In the genomic region with DNA sequence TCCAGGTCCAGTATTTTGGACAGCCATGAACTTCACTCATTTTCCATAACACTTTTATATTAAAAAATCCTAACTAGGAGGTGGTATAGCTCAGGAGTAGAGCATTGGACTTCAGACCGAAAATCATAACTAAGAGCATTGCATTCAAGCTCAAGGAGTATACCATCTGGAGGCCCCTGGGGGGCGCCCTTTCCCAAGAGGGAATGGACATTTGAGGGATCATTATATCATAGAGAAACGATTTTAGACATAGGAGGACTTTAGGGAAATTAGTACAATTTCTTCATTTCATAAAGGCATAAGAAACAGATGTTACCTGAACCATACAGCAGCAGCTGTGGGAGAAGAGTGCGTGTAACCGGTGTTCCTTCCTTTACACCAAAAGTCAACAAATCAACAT, we compare ENCODE assay signal across 10 cellular contexts. TPM values are rescaled to one million over a fixed set of nuclear protein-coding genes. Genes with fewer than 3 reads are reported as not detected.
A peak's percentile ranks its signal among the peaks of the same experiment; 100 is the strongest.
DNase-seq lines count a peak whose midpoint lies in the region; ATAC-seq and TF ChIP-seq lines count a peak whose summit lies in the region.
"Had no signal": no experiment of that assay in that cellular context is flagged by ENCODE, and none has a peak within 500 bp of the region (broad histone marks: within the 10 kb centered on the region; RNA-seq: fewer than 3 reads in every experiment).

No MANE protein-coding gene starts in this region.

- CTCF ChIA-PET in activated CD4-positive, alpha-beta T cell treated with anti-CD3 and anti-CD28 coated beads for 36 hours (lab: Charles Lee) = interaction anchor here (0.6 to 4.3 kb wide), 19 partner anchors 10 to 923 kb away, joined by 3 to 19 read pairs (median 4); no protein-coding TSS in a partner anchor

- H3K27ac Mint-ChIP-seq in activated CD4-positive, alpha-beta T cell treated with anti-CD3 and anti-CD28 coated beads for 36 hours = no peak overlapping the region

- H3K9me3 Mint-ChIP-seq in activated CD4-positive, alpha-beta T cell treated with anti-CD3 and anti-CD28 coated beads for 36 hours (ENCODE audit: low read depth) = no peaks in the 10 kb centered on the region

- POLR2A ChIA-PET in activated CD4-positive, alpha-beta T cell treated with anti-CD3 and anti-CD28 coated beads for 36 hours (lab: Charles Lee) = interaction anchor here (0.6 kb wide), 1 partner anchor 153 kb away, joined by 3 read pairs; no protein-coding TSS in a partner anchor

- no peak overlapping the region for H3K27ac ChIP-seq in coronary artery
- H3K27ac ChIP-seq: ovary had no signal

- H3K4me3 ChIP-seq in astrocyte of the cerebellum (ENCODE audit: low read depth, low read length) (no peak overlapping the region), coronary artery (no peak overlapping the region)
- H3K4me3 ChIP-seq: ovary had no signal

- no peak overlapping the region for H3K4me3 Mint-ChIP-seq in activated CD4-positive, alpha-beta T cell treated with anti-CD3 and anti-CD28 coated beads for 36 hours

- peak; percentile 67 for ATAC-seq in activated CD4-positive, alpha-beta T cell treated with anti-CD3 and anti-CD28 coated beads for 36 hours
- ATAC-seq in GM18907 (IDR thresholded peaks at IDR 0.05; ENCODE audit: unreplicated experiment) = no peak
- no peak for ATAC-seq in HG03520 (IDR thresholded peaks at IDR 0.05; ENCODE audit: unreplicated experiment)

- intact Hi-C loops in activated CD4-positive, alpha-beta T cell treated with anti-CD3 and anti-CD28 coated beads for 36 hours (cut with DNase I, micrococcal nuclease) = loop anchor here in 1 of 2 experiments (10.0 kb wide), 1 partner anchor 698 kb away; a partner anchor contains a TSS

- no peaks in the 10 kb centered on the region for H3K36me3 Mint-ChIP-seq in activated CD4-positive, alpha-beta T cell treated with anti-CD3 and anti-CD28 coated beads for 36 hours (ENCODE audit: low read depth)

- TF ChIP-seq CTCF in astrocyte of the cerebellum (IDR thresholded peaks at IDR 0.05; ENCODE audit: low read depth, low read length, missing control alignments) = peak; percentile 49
- no peak for TF ChIP-seq CTCF in coronary artery (IDR thresholded peaks at IDR 0.05)

- no peaks in the 10 kb centered on the region for H3K27me3 Mint-ChIP-seq in activated CD4-positive, alpha-beta T cell treated with anti-CD3 and anti-CD28 coated beads for 36 hours

- peak; percentile 66 for DNase-seq in activated CD4-positive, alpha-beta T cell treated with anti-CD3 and anti-CD28 coated beads for 36 hours
- no peak for DNase-seq in activated CD4-positive, alpha-beta T cell treated with anti-CD3 and anti-CD28 coated beads for 1 hour
- DNase-seq in MV-4-11 (lab: John Stamatoyannopoulos, UW) = peak; percentile 5
- no peak for DNase-seq in astrocyte of the cerebellum (ENCODE audit: low read depth)
- DNase-seq in stimulated activated CD4-positive, alpha-beta T cell treated with anti-CD3 and anti-CD28 coated beads, Interleukin-2, amount 100 ng/mL, for 24 hours = peak; percentile 26 to 42
- no peak for DNase-seq in coronary artery (ENCODE audit: low spot score)
- DNase-seq: NCI-H1417 treated with DMSO at 0.1 percent for 48 hours, ovary had no signal

- peaks cover 7% of the 10 kb centered on the region for H3K4me1 Mint-ChIP-seq in activated CD4-positive, alpha-beta T cell treated with anti-CD3 and anti-CD28 coated beads for 36 hours

- in situ Hi-C loops in astrocyte of the cerebellum (cut with HindIII; ENCODE audit: low sequenced_read_pairs) = no loop called here

RNA-seq across cellular contexts. Expression of a gene that starts 5.2 kb away (rescaled TPM):
- total RNA-seq in activated CD4-positive, alpha-beta T cell treated with anti-CD3 and anti-CD28 coated beads for 36 hours = 1 to 10 TPM; 5.0 to 5.1 TPM

RNA-seq across cellular contexts. Expression of a gene that starts 23.6 kb away (rescaled TPM):
- total RNA-seq in activated CD4-positive, alpha-beta T cell treated with anti-CD3 and anti-CD28 coated beads for 36 hours = not detected
- total RNA-seq: ovary had no signal

Comparison
In these comparisons a context has a peak if more than half of its experiments do, and no peak if none do; other contexts are left out.
1. DNase-seq: peak in activated CD4-positive, alpha-beta T cell treated with anti-CD3 and anti-CD28 coated beads for 36 hours (single experiment), MV-4-11 (single experiment) and stimulated activated CD4-positive, alpha-beta T cell treated with anti-CD3 and anti-CD28 coated beads, Interleukin-2, amount 100 ng/mL, for 24 hours (2 of 2); none in activated CD4-positive, alpha-beta T cell treated with anti-CD3 and anti-CD28 coated beads for 1 hour (single experiment), astrocyte of the cerebellum (single experiment) and coronary artery (single experiment).